In genomic region chr11:62727833-62728721, GRCh38 we compare ENCODE assay signal across 8 cellular contexts. TPM values are rescaled to one million over a fixed set of nuclear protein-coding genes. Genes with fewer than 3 reads are reported as not detected.
A peak's percentile ranks its signal among the peaks of the same experiment; 100 is the strongest.
DNase-seq lines count a peak whose midpoint lies in the region; ATAC-seq, FAIRE-seq and TF ChIP-seq lines count a peak whose summit lies in the region.

Gene TTC9C, plus strand, starts transcription at chr11:62728486. Its CDS starts 363 bp downstream, at chr11:62728849.

- peak; percentile 88 for FAIRE-seq in kidney (lab: Jason Lieb, UNC)

- TF ChIP-seq POLR2A in GM19099 (IDR thresholded peaks at IDR 0.05; ENCODE audit: extremely low read depth, insufficient read length, low read depth), result peak; percentile 76

- peak within 1 kb of the TSS; percentile 99 for H3K4me3 ChIP-seq in AG10803 (ENCODE audit: low read length)
- H3K4me3 ChIP-seq in kidney (ENCODE audit: low read length in 2 of 2), result peak within 1 kb of the TSS; percentile 96 to 99

- DNase-seq in AG10803 (ENCODE audit: low read depth), result peak; percentile 97
- peak; percentile 95 for DNase-seq in NCI-H510A (lab: John Stamatoyannopoulos, UW)
- DNase-seq in activated CD4-positive, alpha-beta T cell treated with anti-CD3 and anti-CD28 coated beads for 1 hour, result peak; percentile 70
- peak; percentile 90 for DNase-seq in cerebellum (ENCODE audit: low spot score)
- peak; percentile 92 for DNase-seq in kidney
- DNase-seq in stimulated activated CD4-positive, alpha-beta T cell treated with anti-CD3 and anti-CD28 coated beads, Interleukin-15, amount 100 ng/mL, for 24 hours, result peak; percentile 92

- no peaks in the 10 kb centered on the region for H3K9me3 ChIP-seq in kidney (ENCODE audit: control insufficient read depth in 1 of 2, low read length in 2 of 2)

- no peak for TF ChIP-seq CTCF in AG10803 (conservative IDR thresholded peaks at IDR 0.05; ENCODE audit: low read length)
- no peak for TF ChIP-seq CTCF in kidney (IDR thresholded peaks at IDR 0.05; ENCODE audit: borderline replicate concordance, extremely low read depth, insufficient read depth)

- peak within 1 kb of the TSS; percentile 88 to 93 for H3K9ac ChIP-seq in kidney (ENCODE audit: low read length in 2 of 2)

- peaks cover 4 to 18% of the 10 kb centered on the region in 2 donors for H3K4me1 ChIP-seq in kidney (ENCODE audit: control insufficient read depth in 1 of 2, insufficient read depth in 1 of 2, low read depth in 1 of 2, low read length in 2 of 2)

- peak within 1 kb of the TSS; percentile 97 to 99 for H3K27ac ChIP-seq in kidney (ENCODE audit: low read depth in 2 of 2, low read length in 2 of 2)

- intact Hi-C loops in kidney (cut with DNase I), result no loop called here

- peak; percentile 57 for ATAC-seq in HG03432 (IDR thresholded peaks at IDR 0.05; ENCODE audit: unreplicated experiment)

- peaks cover 7 to 10% of the 10 kb centered on the region in 2 donors for H3K36me3 ChIP-seq in kidney (ENCODE audit: control insufficient read depth in 1 of 2, insufficient read depth in 2 of 2, low read length in 2 of 2)

RNA-seq across cellular contexts. Expression of gene TTC9C, which starts in this region (rescaled TPM):
- total RNA-seq in cerebellum, result 25.2 TPM
- 24.8 TPM for total RNA-seq in kidney
- 39.2 TPM for polyA plus RNA-seq in kidney (ENCODE audit: insufficient read depth, low read depth, low replicate concordance)

Comparison
In these comparisons a context has a peak if more than half of its experiments do, and no peak if none do; other contexts are left out.
1. Peak in every context shown above with its lines: DNase-seq, ATAC-seq, H3K4me3 ChIP-seq and H3K27ac ChIP-seq.